27 cellular contexts compared by ENCODE assay signal in the genomic region with DNA sequence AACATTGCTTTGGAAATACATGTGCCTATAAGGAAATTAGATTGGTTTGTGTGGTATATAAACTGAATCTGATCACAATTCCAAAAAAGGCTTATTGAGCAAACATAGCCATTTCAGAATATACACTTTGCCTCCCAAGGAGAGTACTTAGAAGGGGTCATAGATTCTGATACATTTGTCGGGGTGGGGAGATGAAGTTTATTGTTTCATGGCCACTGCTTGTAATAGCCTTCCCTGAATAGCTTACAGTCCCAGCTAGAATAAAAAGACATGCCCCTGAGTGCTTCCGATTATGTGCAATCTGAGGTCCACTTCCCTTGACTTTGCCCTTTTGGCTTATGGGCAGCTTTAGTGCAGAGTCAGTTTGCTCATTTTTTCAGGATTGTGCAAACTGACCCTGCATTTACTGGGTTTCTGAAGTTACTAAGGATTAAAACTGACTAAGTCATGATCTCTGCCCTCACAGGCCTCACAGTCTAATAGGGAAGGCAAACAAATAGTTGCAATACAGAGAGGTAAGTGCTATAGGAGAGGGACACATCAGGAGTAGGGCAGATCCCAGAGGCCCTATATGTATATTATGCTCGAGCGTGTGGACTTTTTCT.
DNase-seq lines count a peak whose midpoint lies in the region; ATAC-seq and TF ChIP-seq lines count a peak whose summit lies in the region.
"Had no signal": no experiment of that assay in that cellular context is flagged by ENCODE, and none has a peak within 500 bp of the region (broad histone marks: within the 10 kb centered on the region; RNA-seq: fewer than 3 reads in every experiment).

No MANE protein-coding gene starts in this region.

- peaks cover 32% of the 10 kb centered on the region for H3K4me1 ChIP-seq in hepatocyte (ENCODE audit: insufficient read depth)
- H3K4me1 ChIP-seq: SJSA1 had no signal

- H4K20me1 ChIP-seq in hepatocyte (ENCODE audit: insufficient read depth, poor library complexity, severe bottlenecking): no peaks in the 10 kb centered on the region

- H3K27me3 ChIP-seq in hepatocyte: no peaks in the 10 kb centered on the region
- H3K27me3 ChIP-seq: adrenal gland, esophagus squamous epithelium, SJSA1, tibial nerve had no signal

- H3K4me3 ChIP-seq in hepatocyte: no peak overlapping the region
- H3K4me3 ChIP-seq: adrenal gland, coronary artery, esophagus squamous epithelium, SJSA1, tibial nerve had no signal

- H3K4me1 Mint-ChIP-seq in WTC11: peaks cover 33% of the 10 kb centered on the region
- no peaks in the 10 kb centered on the region for H3K4me1 Mint-ChIP-seq in activated T-helper 17 cell treated with anti-CD3 and anti-CD28 coated beads, Interleukin-2, amount 50 U/mL, for 72 hours
- no peaks in the 10 kb centered on the region for H3K4me1 Mint-ChIP-seq in activated CD4-positive, alpha-beta T cell treated with anti-CD3 and anti-CD28 coated beads for 36 hours
- H3K4me1 Mint-ChIP-seq: B cell; CD8-positive, alpha-beta memory T cell had no signal

- no peaks in the 10 kb centered on the region for H3K79me2 ChIP-seq in hepatocyte

- POLR2A ChIA-PET in WTC11 (lab: Charles Lee): no interaction called here
- POLR2A ChIA-PET in activated CD4-positive, alpha-beta T cell treated with anti-CD3 and anti-CD28 coated beads for 36 hours (lab: Charles Lee): interaction anchor here (0.6 kb wide), 1 partner anchor 211 kb away, joined by 4 read pairs; no protein-coding TSS in a partner anchor

- WGBS in hepatocyte (ENCODE audit: low lambda C conversion rate, missing lambda C conversion rate): 71% methylated on average over 4 of the region's 4 CpGs

- no peak overlapping the region for H2AFZ ChIP-seq in hepatocyte

- DNase-seq in ELR (ENCODE audit: low read depth) (peak; percentile 59), WTC11 (ENCODE audit: low spot score) (no peak), hepatocyte (ENCODE audit: low spot score) (peak; percentile 28), renal cortical epithelial cell (ENCODE audit: low read depth) (peak; percentile 28), kidney tubule cell (ENCODE audit: low spot score) (no peak)
- no peak for DNase-seq in activated CD4-positive, alpha-beta T cell treated with anti-CD3 and anti-CD28 coated beads for 36 hours
- DNase-seq: activated CD4-positive, alpha-beta T cell treated with anti-CD3 and anti-CD28 coated beads for 1 hour; adrenal gland; CD8-positive, alpha-beta memory T cell; DMS153; esophagus squamous epithelium; GDM1; H7; kidney glomerular epithelial cell; mesenchymal stem cell; NCI-H1092; NCI-H1930; NCI-H69; right cardiac atrium; T-helper 1 cell had no signal

- H3K36me3 Mint-ChIP-seq in WTC11: no peaks in the 10 kb centered on the region
- no peaks in the 10 kb centered on the region for H3K36me3 Mint-ChIP-seq in activated T-helper 17 cell treated with anti-CD3 and anti-CD28 coated beads, Interleukin-2, amount 50 U/mL, for 72 hours (ENCODE audit: low read depth)
- no peaks in the 10 kb centered on the region for H3K36me3 Mint-ChIP-seq in activated CD4-positive, alpha-beta T cell treated with anti-CD3 and anti-CD28 coated beads for 36 hours (ENCODE audit: low read depth)
- H3K36me3 Mint-ChIP-seq: CD8-positive, alpha-beta memory T cell had no signal

- peaks cover under 1% of the 10 kb centered on the region; the same call in 1 of the 2 replicates for H3K9me3 Mint-ChIP-seq in WTC11
- peaks cover 5% of the 10 kb centered on the region for H3K9me3 Mint-ChIP-seq in activated T-helper 17 cell treated with anti-CD3 and anti-CD28 coated beads, Interleukin-2, amount 50 U/mL, for 72 hours
- H3K9me3 Mint-ChIP-seq in activated CD4-positive, alpha-beta T cell treated with anti-CD3 and anti-CD28 coated beads for 36 hours (ENCODE audit: low read depth): no peaks in the 10 kb centered on the region
- H3K9me3 Mint-ChIP-seq: CD8-positive, alpha-beta memory T cell; stimulated activated naive CD8-positive, alpha-beta T cell treated with anti-CD3 and anti-CD28 coated beads, Interleukin-15, Interleukin-2, amounts not matched to agents 100 ng/mL and 50 ng/mL, for 24 hours had no signal

- no peak overlapping the region for H3K4me3 Mint-ChIP-seq in WTC11
- H3K4me3 Mint-ChIP-seq in activated T-helper 17 cell treated with anti-CD3 and anti-CD28 coated beads, Interleukin-2, amount 50 U/mL, for 72 hours: no peak overlapping the region
- no peak overlapping the region for H3K4me3 Mint-ChIP-seq in activated CD4-positive, alpha-beta T cell treated with anti-CD3 and anti-CD28 coated beads for 36 hours
- H3K4me3 Mint-ChIP-seq: B cell; CD8-positive, alpha-beta memory T cell; stimulated activated naive CD8-positive, alpha-beta T cell treated with anti-CD3 and anti-CD28 coated beads, Interleukin-15, Interleukin-2, amounts not matched to agents 100 ng/mL and 50 ng/mL, for 24 hours had no signal

- no peak overlapping the region for H3K27ac Mint-ChIP-seq in WTC11
- H3K27ac Mint-ChIP-seq in activated T-helper 17 cell treated with anti-CD3 and anti-CD28 coated beads, Interleukin-2, amount 50 U/mL, for 72 hours: no peak overlapping the region
- H3K27ac Mint-ChIP-seq in activated CD4-positive, alpha-beta T cell treated with anti-CD3 and anti-CD28 coated beads for 36 hours: no peak overlapping the region
- H3K27ac Mint-ChIP-seq: B cell; CD8-positive, alpha-beta memory T cell; stimulated activated naive CD8-positive, alpha-beta T cell treated with anti-CD3 and anti-CD28 coated beads, Interleukin-15, Interleukin-2, amounts not matched to agents 100 ng/mL and 50 ng/mL, for 24 hours had no signal

- peaks cover under 1% of the 10 kb centered on the region for H3K27me3 Mint-ChIP-seq in WTC11 (ENCODE audit: low read depth)
- H3K27me3 Mint-ChIP-seq in activated T-helper 17 cell treated with anti-CD3 and anti-CD28 coated beads, Interleukin-2, amount 50 U/mL, for 72 hours: peaks cover 13% of the 10 kb centered on the region
- peaks cover 22% of the 10 kb centered on the region for H3K27me3 Mint-ChIP-seq in activated CD4-positive, alpha-beta T cell treated with anti-CD3 and anti-CD28 coated beads for 36 hours

- peaks cover 3% of the 10 kb centered on the region for H3K36me3 ChIP-seq in hepatocyte (replicated peaks; ENCODE audit: insufficient read depth, low read depth)
- H3K36me3 ChIP-seq: adrenal gland, esophagus squamous epithelium, SJSA1, tibial nerve had no signal

- H3K27ac ChIP-seq in hepatocyte: peak overlapping the region; percentile 39
- H3K27ac ChIP-seq: coronary artery, esophagus squamous epithelium, SJSA1 had no signal

- no peaks in the 10 kb centered on the region for H3K9me3 ChIP-seq in hepatocyte (ENCODE audit: low read depth)
- H3K9me3 ChIP-seq: adrenal gland, esophagus squamous epithelium, SJSA1, tibial nerve had no signal

- CTCF ChIA-PET in WTC11 (lab: Charles Lee): no interaction called here
- CTCF ChIA-PET in activated CD4-positive, alpha-beta T cell treated with anti-CD3 and anti-CD28 coated beads for 36 hours (lab: Charles Lee): interaction anchor here (0.7 kb wide), 1 partner anchor 121 kb away, joined by 4 read pairs; no protein-coding TSS in a partner anchor

- peak overlapping the region; percentile 39 for H3K4me2 ChIP-seq in hepatocyte

- intact Hi-C loops in activated CD4-positive, alpha-beta T cell treated with anti-CD3 and anti-CD28 coated beads for 36 hours (cut with DNase I, micrococcal nuclease): no loop called here

- no peaks in the 10 kb centered on the region for H3K9me2 ChIP-seq in hepatocyte (replicated peaks; ENCODE audit: insufficient read depth)

- ATAC-seq in WTC11 (no peak), GM21737 (IDR thresholded peaks at IDR 0.05; ENCODE audit: unreplicated experiment) (no peak)
- ATAC-seq in activated T-helper 17 cell treated with anti-CD3 and anti-CD28 coated beads, Interleukin-2, amount 50 U/mL, for 72 hours (replicated peaks): no peak
- ATAC-seq in activated CD4-positive, alpha-beta T cell treated with anti-CD3 and anti-CD28 coated beads for 36 hours: no peak
- ATAC-seq: right cardiac atrium had no signal

- TF ChIP-seq CTCF in WTC11 (IDR thresholded peaks at IDR 0.05) (no peak), hepatocyte (IDR thresholded peaks at IDR 0.05; ENCODE audit: poor library complexity) (no peak)

TF ChIP-seq in WTC11, 78 proteins besides CTCF, POLR2A, EP300 and RAD21:
- TF ChIP-seq GABPB1 (CRISPR knock-in tag; IDR thresholded peaks at IDR 0.05) (peak; percentile 84), GTF2I (CRISPR knock-in tag; conservative IDR thresholded peaks at IDR 0.05) (no peak)

Comparison
In these comparisons a context has a peak if more than half of its experiments do, and no peak if none do; other contexts are left out.
1. DNase-seq: peak in ELR (single experiment), hepatocyte (single experiment) and renal cortical epithelial cell (single experiment); none in WTC11 (single experiment), kidney tubule cell (single experiment) and activated CD4-positive, alpha-beta T cell treated with anti-CD3 and anti-CD28 coated beads for 36 hours (single experiment).